In the genomic region with DNA sequence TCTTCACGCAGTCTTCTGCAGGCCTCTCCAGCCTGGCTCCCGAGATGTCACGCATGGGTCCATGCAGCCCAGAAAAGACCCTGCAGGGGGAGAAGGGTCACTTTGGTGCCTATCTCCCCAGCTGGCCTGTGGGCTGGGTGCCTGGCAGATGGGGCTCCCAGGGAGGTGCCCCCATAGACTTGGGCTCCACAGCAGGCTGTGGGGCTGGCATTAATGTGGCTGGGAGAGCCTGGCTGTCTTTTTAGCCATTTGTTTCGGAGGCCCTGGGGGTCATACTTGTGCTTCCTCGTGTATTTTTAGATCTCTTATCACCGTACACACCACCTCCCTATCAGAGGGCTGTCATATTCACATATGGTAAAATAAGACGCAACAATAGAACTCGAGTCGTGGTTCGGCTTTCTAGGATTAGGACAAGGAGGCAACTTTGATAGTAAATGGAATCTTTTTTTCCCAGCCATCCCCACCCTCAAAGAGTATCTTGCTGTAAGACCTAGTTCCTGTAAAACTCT, we compare ENCODE assay signal across 10 cellular contexts.
A peak's percentile ranks its signal among the peaks of the same experiment; 100 is the strongest.
DNase-seq lines count a peak whose midpoint lies in the region; ATAC-seq, FAIRE-seq and TF ChIP-seq lines count a peak whose summit lies in the region.
"Had no signal": no experiment of that assay in that cellular context is flagged by ENCODE, and none has a peak within 500 bp of the region (broad histone marks: within the 10 kb centered on the region; RNA-seq: fewer than 3 reads in every experiment).

No MANE protein-coding gene starts in this region.

- H3K36me3 Mint-ChIP-seq in IgD-negative memory B cell (peaks cover 3% of the 10 kb centered on the region), chondrocyte (ENCODE audit: low read depth) (no peaks in the 10 kb centered on the region)

- H3K4me3 Mint-ChIP-seq in IgD-negative memory B cell (peak overlapping the region; percentile 44 to 96 (median 82)), chondrocyte (ENCODE audit: unreplicated experiment) (peak overlapping the region; percentile 20)

- TF ChIP-seq RAD21 in A549 (conservative IDR thresholded peaks at IDR 0.05 in 1 of 2, IDR thresholded peaks at IDR 0.05 in 1 of 2): no peak

- TF ChIP-seq POLR2A in A549 (IDR thresholded peaks at IDR 0.05; ENCODE audit: low read length): no peak

- H3K4me1 Mint-ChIP-seq in IgD-negative memory B cell (peaks cover 66 to 78% (median 73%) of the 10 kb centered on the region in 3 donors), chondrocyte (ENCODE audit: low read depth) (peaks cover 87% of the 10 kb centered on the region)

- no peak for TF ChIP-seq CTCF in A549 (IDR thresholded peaks at IDR 0.05)
- no peak for TF ChIP-seq CTCF in chondrocyte (IDR thresholded peaks at IDR 0.05)
- TF ChIP-seq CTCF in GM13977 (IDR thresholded peaks at IDR 0.05; ENCODE audit: extremely low read depth, insufficient read depth, missing control alignments): no peak
- TF ChIP-seq CTCF in D721Med (IDR thresholded peaks at IDR 0.05; ENCODE audit: insufficient read depth, missing control alignments): no peak

- WGBS in A549 (ENCODE audit: missing lambda C conversion rate): 79% methylated on average over 10 of the region's 10 CpGs

- no peaks in the 10 kb centered on the region for H3K36me3 ChIP-seq in mucosa of stomach (ENCODE audit: control insufficient read depth, insufficient read depth, low read length)

- POLR2A ChIA-PET in A549 (lab: Yijun Ruan, JAX): no interaction called here

- CTCF ChIA-PET in A549 (lab: Yijun Ruan, JAX): interaction anchor here (1.1 to 3.5 kb wide), 3 partner anchors 10 to 43 kb away, joined by 3 to 20 read pairs (median 9); no protein-coding TSS in a partner anchor

- peak overlapping the region in 1 of 2 experiments; percentile 70; a peak in 3 of 6 replicates for H3K27ac ChIP-seq in A549

- ATAC-seq in A549: peak in 1 of 2 experiments; percentile 11; a peak in 2 of 6 replicates

- H3K27ac Mint-ChIP-seq in IgD-negative memory B cell (peak overlapping the region; percentile 89 to 95 (median 92)), chondrocyte (ENCODE audit: unreplicated experiment) (peak overlapping the region; percentile 99)

- FAIRE-seq in A549 (lab: Jason Lieb, UNC) (no peak), D721Med (lab: Jason Lieb, UNC) (no peak)

- H3K27me3 ChIP-seq in mucosa of stomach (ENCODE audit: control insufficient read depth, insufficient read depth, low read length): no peaks in the 10 kb centered on the region

- H3K9me3 ChIP-seq in A549 (no peaks in the 10 kb centered on the region), mucosa of stomach (ENCODE audit: control insufficient read depth, low read length) (no peaks in the 10 kb centered on the region)

- in situ Hi-C loops in GM13977 (cut with MboI; ENCODE audit: low pct_unique_long_range_greater_than_20kb, low sequenced_read_pairs, unreplicated experiment): no loop called here

- DNase-seq in A549 (ENCODE audit: low read depth in 1 of 2, low spot score in 1 of 2) (no peak), chondrocyte (ENCODE audit: low spot score) (no peak), NOMO-1 treated with dmso at 0.1 percent for 144 hours (lab: John Stamatoyannopoulos, UW; ENCODE audit: unreplicated experiment) (no peak), GM13977 (ENCODE audit: low spot score) (no peak), D721Med (ENCODE audit: insufficient read length, low spot score) (no peak), foreskin melanocyte (no peak)
- DNase-seq: EL, NCI-H2171 had no signal

- peak overlapping the region; percentile 70 for H3K4me2 ChIP-seq in A549

- H3K4me3 ChIP-seq in A549 (no peak overlapping the region), mucosa of stomach (ENCODE audit: low read length) (peak overlapping the region; percentile 20)

- H3K27me3 Mint-ChIP-seq in IgD-negative memory B cell (no peaks in the 10 kb centered on the region), chondrocyte (ENCODE audit: low read depth) (no peaks in the 10 kb centered on the region)

- peaks cover 0 to 2% (median 0%) of the 10 kb centered on the region in 3 donors for H3K9me3 Mint-ChIP-seq in IgD-negative memory B cell
- no peaks in the 10 kb centered on the region for H3K9me3 Mint-ChIP-seq in chondrocyte (ENCODE audit: low read depth)

- H3K9ac ChIP-seq in mucosa of stomach (ENCODE audit: low read length): peak overlapping the region; percentile 62

- no peak for TF ChIP-seq EP300 in A549 (IDR thresholded peaks at IDR 0.05)

- H3K4me1 ChIP-seq in A549 (peaks cover 54% of the 10 kb centered on the region), mucosa of stomach (ENCODE audit: control insufficient read depth, insufficient read depth, low read length) (peaks cover 85% of the 10 kb centered on the region)

TF ChIP-seq in A549, 52 proteins besides CTCF, POLR2A, EP300 and RAD21:
- TF ChIP-seq CHD4 (IDR thresholded peaks at IDR 0.05; ENCODE audit: borderline replicate concordance): no peak
- TF ChIP-seq JUNB (IDR thresholded peaks at IDR 0.05): no peak
- no peak for TF ChIP-seq HDAC2 (IDR thresholded peaks at IDR 0.05)
- TF ChIP-seq RFX5 (IDR thresholded peaks at IDR 0.05): no peak
- TF ChIP-seq, protein P1, sequence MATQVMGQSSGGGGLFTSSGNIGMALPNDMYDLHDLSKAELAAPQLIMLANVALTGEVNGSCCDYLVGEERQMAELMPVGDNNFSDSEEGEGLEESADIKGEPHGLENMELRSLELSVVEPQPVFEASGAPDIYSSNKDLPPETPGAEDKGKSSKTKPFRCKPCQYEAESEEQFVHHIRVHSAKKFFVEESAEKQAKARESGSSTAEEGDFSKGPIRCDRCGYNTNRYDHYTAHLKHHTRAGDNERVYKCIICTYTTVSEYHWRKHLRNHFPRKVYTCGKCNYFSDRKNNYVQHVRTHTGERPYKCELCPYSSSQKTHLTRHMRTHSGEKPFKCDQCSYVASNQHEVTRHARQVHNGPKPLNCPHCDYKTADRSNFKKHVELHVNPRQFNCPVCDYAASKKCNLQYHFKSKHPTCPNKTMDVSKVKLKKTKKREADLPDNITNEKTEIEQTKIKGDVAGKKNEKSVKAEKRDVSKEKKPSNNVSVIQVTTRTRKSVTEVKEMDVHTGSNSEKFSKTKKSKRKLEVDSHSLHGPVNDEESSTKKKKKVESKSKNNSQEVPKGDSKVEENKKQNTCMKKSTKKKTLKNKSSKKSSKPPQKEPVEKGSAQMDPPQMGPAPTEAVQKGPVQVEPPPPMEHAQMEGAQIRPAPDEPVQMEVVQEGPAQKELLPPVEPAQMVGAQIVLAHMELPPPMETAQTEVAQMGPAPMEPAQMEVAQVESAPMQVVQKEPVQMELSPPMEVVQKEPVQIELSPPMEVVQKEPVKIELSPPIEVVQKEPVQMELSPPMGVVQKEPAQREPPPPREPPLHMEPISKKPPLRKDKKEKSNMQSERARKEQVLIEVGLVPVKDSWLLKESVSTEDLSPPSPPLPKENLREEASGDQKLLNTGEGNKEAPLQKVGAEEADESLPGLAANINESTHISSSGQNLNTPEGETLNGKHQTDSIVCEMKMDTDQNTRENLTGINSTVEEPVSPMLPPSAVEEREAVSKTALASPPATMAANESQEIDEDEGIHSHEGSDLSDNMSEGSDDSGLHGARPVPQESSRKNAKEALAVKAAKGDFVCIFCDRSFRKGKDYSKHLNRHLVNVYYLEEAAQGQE (IDR thresholded peaks at IDR 0.05): no peak
- TF ChIP-seq BHLHE40 (IDR thresholded peaks at IDR 0.05; ENCODE audit: low read depth, low read length): no peak
- TF ChIP-seq RARB (CRISPR knock-in tag; IDR thresholded peaks at IDR 0.05): no peak
- TF ChIP-seq CEBPB (IDR thresholded peaks at IDR 0.05): no peak
- no peak for TF ChIP-seq JUN (IDR thresholded peaks at IDR 0.05)
- TF ChIP-seq NFE2L2 (conservative IDR thresholded peaks at IDR 0.05; ENCODE audit: low read length): no peak
- no peak for TF ChIP-seq FOXS1 (CRISPR knock-in tag; IDR thresholded peaks at IDR 0.05)
